Comparison of ENCODE assay signal across 21 cellular contexts in genomic region chr1:56566040-56566774, GRCh38. TPM values are rescaled to one million over a fixed set of nuclear protein-coding genes. Genes with fewer than 3 reads are reported as not detected.
DNase-seq lines count a peak whose midpoint lies in the region; ATAC-seq and TF ChIP-seq lines count a peak whose summit lies in the region.
"Had no signal": no experiment of that assay in that cellular context is flagged by ENCODE, and none has a peak within 500 bp of the region (broad histone marks: within the 10 kb centered on the region; RNA-seq: fewer than 3 reads in every experiment).

No MANE protein-coding gene starts in this region.

- no peak overlapping the region for H2AFZ ChIP-seq in neural progenitor cell (replicated peaks)

- H3K9me3 ChIP-seq in Caco-2 (no peaks in the 10 kb centered on the region), right atrium auricular region (no peaks in the 10 kb centered on the region), neural progenitor cell (ENCODE audit: low read depth) (no peaks in the 10 kb centered on the region)
- H3K9me3 ChIP-seq: gastroesophageal sphincter had no signal

- H3K27ac ChIP-seq in right atrium auricular region (peak overlapping the region; percentile 62 to 74), neural progenitor cell (no peak overlapping the region)
- H3K27ac ChIP-seq: coronary artery had no signal

- peak; percentile 10; the same call in 1 of the 2 replicates for ATAC-seq in WTC11
- no peak for ATAC-seq in HG03196 (IDR thresholded peaks at IDR 0.05; ENCODE audit: unreplicated experiment)
- ATAC-seq in GM21723 (IDR thresholded peaks at IDR 0.05; ENCODE audit: unreplicated experiment), result no peak
- ATAC-seq: activated CD4-positive, CD25-positive, alpha-beta regulatory T cell treated with anti-CD3 and anti-CD28 coated beads, Interleukin-2, amount 50 U/mL, for 24 hours; gastroesophageal sphincter; natural killer cell treated with Interleukin-12 subunit alpha and Interleukin-12 subunit beta and Interleukin-15 and Interleukin-18, amount 100 ng/mL, for 72 hours had no signal

- CTCF ChIA-PET in Caco-2 (lab: Charles Lee), result interaction anchor here (1.1 kb wide), 1 partner anchor 9 kb away, joined by 4 read pairs; no protein-coding TSS in a partner anchor
- CTCF ChIA-PET in WTC11 (lab: Charles Lee), result interaction anchor here (1.0 to 1.8 kb wide), 3 partner anchors 10 to 55 kb away, joined by 3 to 7 read pairs (median 4); no protein-coding TSS in a partner anchor

- H3K4me3 Mint-ChIP-seq in Caco-2 (ENCODE audit: unreplicated experiment) (peak overlapping the region; percentile 55), WTC11 (peak overlapping the region; percentile 22), neural progenitor cell (no peak overlapping the region)
- H3K4me3 Mint-ChIP-seq: natural killer cell treated with Interleukin-12 subunit alpha and Interleukin-12 subunit beta and Interleukin-15 and Interleukin-18, amount 100 ng/mL, for 72 hours; stimulated activated naive CD8-positive, alpha-beta T cell treated with anti-CD3 and anti-CD28 coated beads, Interleukin-15, Interleukin-2, amounts not matched to agents 100 ng/mL and 50 ng/mL, for 24 hours had no signal

- H3K4me3 ChIP-seq in Caco-2 (ENCODE audit: low read depth, low read length) (no peak overlapping the region), right atrium auricular region (no peak overlapping the region), neural progenitor cell (no peak overlapping the region)
- H3K4me3 ChIP-seq: coronary artery, gastroesophageal sphincter had no signal

- H3K9ac ChIP-seq in neural progenitor cell, result no peak overlapping the region

- peaks cover 34% of the 10 kb centered on the region for H3K4me1 Mint-ChIP-seq in Caco-2 (ENCODE audit: low read depth, unreplicated experiment)
- H3K4me1 Mint-ChIP-seq in WTC11, result peaks cover 86% of the 10 kb centered on the region
- peaks cover 62% of the 10 kb centered on the region for H3K4me1 Mint-ChIP-seq in neural progenitor cell

- H3K4me1 ChIP-seq in Caco-2 (peaks cover 84% of the 10 kb centered on the region), right atrium auricular region (peaks cover 0 to 81% of the 10 kb centered on the region in 2 donors), neural progenitor cell (peaks cover 55% of the 10 kb centered on the region)

- H3K36me3 Mint-ChIP-seq in Caco-2 (ENCODE audit: insufficient read depth, unreplicated experiment), result peaks cover 41% of the 10 kb centered on the region
- H3K36me3 Mint-ChIP-seq in WTC11, result peaks cover 5% of the 10 kb centered on the region
- peaks cover 10% of the 10 kb centered on the region for H3K36me3 Mint-ChIP-seq in neural progenitor cell
- H3K36me3 Mint-ChIP-seq: CD14-positive monocyte; natural killer cell treated with Interleukin-12 subunit alpha and Interleukin-12 subunit beta and Interleukin-15 and Interleukin-18, amount 100 ng/mL, for 72 hours had no signal

- BruUV-seq in Caco-2 (replicated peaks; lab: Mats Ljungman, UMichigan), result no TSS peak

- intact Hi-C loops in Caco-2 (cut with micrococcal nuclease; ENCODE audit: unreplicated experiment), result loop anchor here (5.0 kb wide), 1 partner anchor 269 kb away; no protein-coding TSS in a partner anchor

- H3K36me3 ChIP-seq in Caco-2 (ENCODE audit: control insufficient read depth, insufficient read depth, low read length), result no peaks in the 10 kb centered on the region
- H3K36me3 ChIP-seq in right atrium auricular region, result no peaks in the 10 kb centered on the region
- no peaks in the 10 kb centered on the region for H3K36me3 ChIP-seq in neural progenitor cell
- H3K36me3 ChIP-seq: gastroesophageal sphincter had no signal

- TF ChIP-seq CTCF in Caco-2 (IDR thresholded peaks at IDR 0.05; ENCODE audit: insufficient read depth in 1 of 2, low read depth in 1 of 2, low read length in 1 of 2, severe bottlenecking in 1 of 2, unreplicated experiment in 1 of 2) (no peak), WTC11 (IDR thresholded peaks at IDR 0.05) (no peak), right atrium auricular region (IDR thresholded peaks at IDR 0.05) (no peak), neural progenitor cell (IDR thresholded peaks at IDR 0.05) (no peak)

- H3F3A ChIP-seq in neural progenitor cell (ENCODE audit: low read depth), result peaks cover 57% of the 10 kb centered on the region

- no peaks in the 10 kb centered on the region for H3K27me3 ChIP-seq in Caco-2 (replicated peaks; ENCODE audit: control insufficient read depth, insufficient read depth, low read length)
- H3K27me3 ChIP-seq in right atrium auricular region, result no peaks in the 10 kb centered on the region
- no peaks in the 10 kb centered on the region for H3K27me3 ChIP-seq in neural progenitor cell
- H3K27me3 ChIP-seq: gastroesophageal sphincter had no signal

- POLR2A ChIA-PET in Caco-2 (lab: Charles Lee) (interaction anchor here (0.6 kb wide), 1 partner anchor 13 kb away, joined by 3 read pairs; no protein-coding TSS in a partner anchor), WTC11 (lab: Charles Lee) (interaction anchor here (0.7 kb wide), 1 partner anchor 1247 kb away, joined by 5 read pairs; no protein-coding TSS in a partner anchor)

- peaks cover 99% of the 10 kb centered on the region for H3K79me2 ChIP-seq in neural progenitor cell (ENCODE audit: low read depth)

- peak; percentile 40 to 55 for DNase-seq in Caco-2
- DNase-seq in WTC11 (ENCODE audit: low spot score), result no peak
- no peak for DNase-seq in right atrium auricular region (ENCODE audit: low spot score)
- no peak for DNase-seq in neural progenitor cell (ENCODE audit: low spot score)
- no peak for DNase-seq in NCI-H524 (lab: John Stamatoyannopoulos, UW)
- DNase-seq in activated CD4-positive, CD25-positive, alpha-beta regulatory T cell treated with anti-CD3 and anti-CD28 coated beads, Interleukin-2, amount 50 U/mL, for 72 hours, result no peak
- DNase-seq: ACHN; activated effector memory CD4-positive, alpha-beta T cell treated with Interleukin-2 at 50 U/mL for 16 hours; mammary epithelial cell; NCI-H2029; NCI-H510A treated with DMSO at 0.1 percent for 48 hours; SHP77 treated with DMSO at 0.1 percent for 48 hours; T-helper 2 cell had no signal

- H3K27ac Mint-ChIP-seq in Caco-2 (ENCODE audit: unreplicated experiment) (peak overlapping the region; percentile 70), WTC11 (peak overlapping the region; percentile 96), neural progenitor cell (peak overlapping the region; percentile 78)
- H3K27ac Mint-ChIP-seq: CD14-positive monocyte; natural killer cell treated with Interleukin-12 subunit alpha and Interleukin-12 subunit beta and Interleukin-15 and Interleukin-18, amount 100 ng/mL, for 72 hours; stimulated activated naive CD8-positive, alpha-beta T cell treated with anti-CD3 and anti-CD28 coated beads, Interleukin-15, Interleukin-2, amounts not matched to agents 100 ng/mL and 50 ng/mL, for 24 hours had no signal

- H3K27me3 Mint-ChIP-seq in Caco-2 (ENCODE audit: insufficient read depth, unreplicated experiment) (no peaks in the 10 kb centered on the region), WTC11 (ENCODE audit: low read depth) (no peaks in the 10 kb centered on the region), neural progenitor cell (ENCODE audit: insufficient read depth, low read depth) (peaks cover 2% of the 10 kb centered on the region)

- H4K20me1 ChIP-seq in neural progenitor cell (ENCODE audit: low read depth), result peaks cover 91% of the 10 kb centered on the region

- H3K4me2 ChIP-seq in neural progenitor cell, result peak overlapping the region; percentile 55

- H3K9me3 Mint-ChIP-seq in Caco-2 (ENCODE audit: unreplicated experiment) (no peaks in the 10 kb centered on the region), WTC11 (peaks cover 5% of the 10 kb centered on the region; the same call in 1 of the 2 replicates), neural progenitor cell (peaks cover 5% of the 10 kb centered on the region)
- H3K9me3 Mint-ChIP-seq: natural killer cell treated with Interleukin-12 subunit alpha and Interleukin-12 subunit beta and Interleukin-15 and Interleukin-18, amount 100 ng/mL, for 72 hours; stimulated activated naive CD8-positive, alpha-beta T cell treated with anti-CD3 and anti-CD28 coated beads, Interleukin-15, Interleukin-2, amounts not matched to agents 100 ng/mL and 50 ng/mL, for 24 hours had no signal

TF ChIP-seq in WTC11, 78 proteins besides CTCF, POLR2A, EP300 and RAD21 (continues in another document):
- TF ChIP-seq NR1H2 (CRISPR knock-in tag; IDR thresholded peaks at IDR 0.05) (no peak), ZNF263 (CRISPR knock-in tag; IDR thresholded peaks at IDR 0.05; ENCODE audit: low read depth) (no peak), USF2 (CRISPR knock-in tag; IDR thresholded peaks at IDR 0.05) (no peak), ATF1 (CRISPR knock-in tag; IDR thresholded peaks at IDR 0.05) (no peak), ZNF138 (CRISPR knock-in tag; conservative IDR thresholded peaks at IDR 0.05) (no peak), PRRX2 (CRISPR knock-in tag; IDR thresholded peaks at IDR 0.05) (no peak), NFE2L1 (CRISPR knock-in tag; IDR thresholded peaks at IDR 0.05) (no peak), IRF2 (CRISPR knock-in tag; IDR thresholded peaks at IDR 0.05; ENCODE audit: borderline replicate concordance, low read depth) (no peak), ZSCAN18 (CRISPR knock-in tag; IDR thresholded peaks at IDR 0.05) (no peak)

RNA-seq across cellular contexts. Expression of gene PLPP3, which starts 13.2 kb away (rescaled TPM):
- 39.2 and 41.0 TPM in 2 replicates for total RNA-seq in Caco-2 (2022)
- total RNA-seq in WTC11 (2021), result 28.2 to 31.0 TPM (median 28.8 TPM) in 3 replicates
- 10 to 100 TPM; 83.1 to 94.1 TPM for total RNA-seq in right atrium auricular region
- 28.5 and 32.8 TPM in 2 replicates for total RNA-seq in neural progenitor cell (ENCODE audit: low replicate concordance)

Comparison
In these comparisons a context has a peak if more than half of its experiments do, and no peak if none do; other contexts are left out.
1. DNase-seq: peak in Caco-2 (2 of 2); none in WTC11 (single experiment), right atrium auricular region (single experiment), neural progenitor cell (single experiment), NCI-H524 (0 of 2) and activated CD4-positive, CD25-positive, alpha-beta regulatory T cell treated with anti-CD3 and anti-CD28 coated beads, Interleukin-2, amount 50 U/mL, for 72 hours (single experiment).
2. Peak in every context shown above with its lines, with median percentiles within 50 percentile points of each other: H3K27ac Mint-ChIP-seq.